ENCODE assay signal across 27 cellular contexts in the genomic region with DNA sequence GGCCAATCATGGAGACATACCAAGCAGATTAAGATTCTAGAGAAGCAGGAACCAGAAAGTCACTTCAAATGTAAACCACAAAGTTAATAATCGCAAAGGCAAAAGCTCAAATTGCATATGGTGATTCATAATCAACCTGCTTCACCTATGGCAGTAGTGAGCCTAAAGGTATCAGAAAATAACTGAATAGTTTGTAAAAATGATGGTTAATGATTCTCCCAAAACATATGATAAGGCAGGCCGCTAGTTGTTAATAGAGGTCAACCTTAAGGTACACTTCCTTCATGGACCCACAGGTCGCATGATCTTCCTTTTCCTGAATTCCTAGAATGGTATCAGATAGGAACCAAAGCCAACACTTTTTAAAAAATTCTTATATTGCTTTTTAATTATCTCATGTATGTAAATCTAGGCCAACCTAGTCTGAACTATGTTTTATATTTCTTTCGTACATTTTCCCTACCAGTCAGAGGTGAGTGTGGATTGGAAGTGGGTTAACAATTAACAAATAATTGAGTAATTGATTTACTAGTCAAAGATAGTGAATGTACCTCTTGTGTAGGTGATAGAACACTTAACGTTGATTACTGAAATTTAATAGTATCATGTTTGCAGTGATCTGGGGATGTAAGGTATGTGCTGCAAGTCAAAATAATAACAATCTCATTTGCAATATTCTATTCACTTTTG. TPM values are rescaled to one million over a fixed set of nuclear protein-coding genes. Genes with fewer than 3 reads are reported as not detected.
A peak's percentile ranks its signal among the peaks of the same experiment; 100 is the strongest.
DNase-seq lines count a peak whose midpoint lies in the region; ATAC-seq and TF ChIP-seq lines count a peak whose summit lies in the region.
"Had no signal": no experiment of that assay in that cellular context is flagged by ENCODE, and none has a peak within 500 bp of the region (broad histone marks: within the 10 kb centered on the region; RNA-seq: fewer than 3 reads in every experiment).

No MANE protein-coding gene starts in this region.

- H3K27ac Mint-ChIP-seq in MCF 10A (ENCODE audit: low read depth, unreplicated experiment), result no peak overlapping the region
- no peak overlapping the region for H3K27ac Mint-ChIP-seq in T-helper 2 cell treated with Interferon-gamma antibody and Interleukin-4, amounts not matched to agents 5 μg/mL and 100 μg/mL, for 36 hours
- H3K27ac Mint-ChIP-seq: endodermal cell; stimulated activated naive CD8-positive, alpha-beta T cell treated with anti-CD3 and anti-CD28 coated beads, Interleukin-15, Interleukin-2, amounts not matched to agents 100 ng/mL and 50 ng/mL, for 24 hours had no signal

- DNase-seq in kidney epithelial cell (ENCODE audit: low read depth) (peak; percentile 54), MCF 10A (ENCODE audit: unreplicated experiment) (no peak)
- no peak for DNase-seq in T-helper 2 cell treated with Interferon-gamma antibody and Interleukin-4, amounts not matched to agents 5 μg/mL and 100 μg/mL, for 36 hours (ENCODE audit: low spot score)
- DNase-seq: activated CD4-positive, CD25-positive, alpha-beta regulatory T cell treated with anti-CD3 and anti-CD28 coated beads, Interleukin-2, amount 50 U/mL, for 72 hours; activated gamma-delta T cell; anterior cingulate cortex; C1 segment of cervical spinal cord; endodermal cell; GM23248; hippocampal formation; left cardiac atrium; midbrain; NCI-H2029; NCI-H524 treated with DMSO at 0.1 percent for 48 hours; T-helper 9 cell; upper lobe of right lung had no signal

- TF ChIP-seq CTCF in kidney epithelial cell (IDR thresholded peaks at IDR 0.05; ENCODE audit: insufficient read depth, low read length, poor library complexity, severe bottlenecking) (no peak), MCF 10A (IDR thresholded peaks at IDR 0.05; ENCODE audit: unreplicated experiment) (no peak)

- H3K36me3 ChIP-seq in kidney epithelial cell (ENCODE audit: control insufficient read depth, insufficient read depth, low read length), result no peaks in the 10 kb centered on the region
- H3K36me3 ChIP-seq: SJSA1, upper lobe of right lung had no signal

- peaks cover 8% of the 10 kb centered on the region for H3K4me1 Mint-ChIP-seq in MCF 10A (ENCODE audit: insufficient read depth, unreplicated experiment)
- H3K4me1 Mint-ChIP-seq in T-helper 2 cell treated with Interferon-gamma antibody and Interleukin-4, amounts not matched to agents 5 μg/mL and 100 μg/mL, for 36 hours (ENCODE audit: low read depth), result no peaks in the 10 kb centered on the region

- no peaks in the 10 kb centered on the region for H3K27me3 ChIP-seq in kidney epithelial cell (ENCODE audit: control insufficient read depth, insufficient read depth, low read length)
- H3K27me3 ChIP-seq: SJSA1, upper lobe of right lung had no signal

- no peaks in the 10 kb centered on the region for H3K36me3 Mint-ChIP-seq in MCF 10A (ENCODE audit: insufficient read depth, unreplicated experiment)
- H3K36me3 Mint-ChIP-seq in T-helper 2 cell treated with Interferon-gamma antibody and Interleukin-4, amounts not matched to agents 5 μg/mL and 100 μg/mL, for 36 hours (ENCODE audit: low read depth), result no peaks in the 10 kb centered on the region

- no peaks in the 10 kb centered on the region for H3K27me3 Mint-ChIP-seq in MCF 10A (ENCODE audit: insufficient read depth, unreplicated experiment)
- peaks cover 2% of the 10 kb centered on the region for H3K27me3 Mint-ChIP-seq in T-helper 2 cell treated with Interferon-gamma antibody and Interleukin-4, amounts not matched to agents 5 μg/mL and 100 μg/mL, for 36 hours (ENCODE audit: low read depth)
- H3K27me3 Mint-ChIP-seq: stimulated activated naive CD8-positive, alpha-beta T cell treated with anti-CD3 and anti-CD28 coated beads, Interleukin-15, Interleukin-2, amounts not matched to agents 100 ng/mL and 50 ng/mL, for 24 hours had no signal

- H3K4me3 ChIP-seq in kidney epithelial cell (ENCODE audit: low read depth, low read length), result no peak overlapping the region
- H3K4me3 ChIP-seq: A549, GM23248, SJSA1, upper lobe of right lung had no signal

- H3K9me3 Mint-ChIP-seq in MCF 10A (ENCODE audit: unreplicated experiment), result no peaks in the 10 kb centered on the region
- no peaks in the 10 kb centered on the region for H3K9me3 Mint-ChIP-seq in T-helper 2 cell treated with Interferon-gamma antibody and Interleukin-4, amounts not matched to agents 5 μg/mL and 100 μg/mL, for 36 hours
- H3K9me3 Mint-ChIP-seq: stimulated activated naive CD8-positive, alpha-beta T cell treated with anti-CD3 and anti-CD28 coated beads, Interleukin-15, Interleukin-2, amounts not matched to agents 100 ng/mL and 50 ng/mL, for 24 hours had no signal

- peak; percentile 95 for ATAC-seq in GM18508 (IDR thresholded peaks at IDR 0.05; ENCODE audit: insufficient read depth, unreplicated experiment)
- ATAC-seq in GM21619 (IDR thresholded peaks at IDR 0.05; ENCODE audit: unreplicated experiment), result peak; percentile 84
- peak; percentile 56 for ATAC-seq in HG03342 (IDR thresholded peaks at IDR 0.05; ENCODE audit: unreplicated experiment)
- ATAC-seq in HG03565 (IDR thresholded peaks at IDR 0.05; ENCODE audit: unreplicated experiment), result no peak
- no peak for ATAC-seq in HG03025 (IDR thresholded peaks at IDR 0.05; ENCODE audit: low FRiP score, unreplicated experiment)
- ATAC-seq: A549, left cardiac atrium, upper lobe of right lung had no signal

- CTCF ChIA-PET in MCF 10A (lab: Yijun Ruan, JAX), result no interaction called here

- no TSS peak for BruUV-seq in MCF 10A (replicated peaks; lab: Mats Ljungman, UMichigan)

- no peak overlapping the region for H3K4me3 Mint-ChIP-seq in MCF 10A (ENCODE audit: unreplicated experiment)
- H3K4me3 Mint-ChIP-seq in T-helper 2 cell treated with Interferon-gamma antibody and Interleukin-4, amounts not matched to agents 5 μg/mL and 100 μg/mL, for 36 hours, result no peak overlapping the region
- H3K4me3 Mint-ChIP-seq: endodermal cell; neural crest cell; stimulated activated naive CD8-positive, alpha-beta T cell treated with anti-CD3 and anti-CD28 coated beads, Interleukin-15, Interleukin-2, amounts not matched to agents 100 ng/mL and 50 ng/mL, for 24 hours had no signal

- intact Hi-C loops in MCF 10A (cut with micrococcal nuclease), result no loop called here

- POLR2A ChIA-PET in MCF 10A (lab: Yijun Ruan, JAX), result interaction anchor here (0.6 kb wide), 1 partner anchor 288 kb away, joined by 3 read pairs; no protein-coding TSS in a partner anchor

RNA-seq across cellular contexts. Expression of gene TAAR2, which starts 16.4 kb away (rescaled TPM):
- total RNA-seq in kidney epithelial cell (not detected in 2 replicates), MCF 10A (2022) (not detected in 2 replicates)
- total RNA-seq: cerebellum, endodermal cell, GM23248, left cardiac atrium, neural crest cell, OCI-LY7, SJSA1, upper lobe of right lung had no signal

RNA-seq across cellular contexts. Expression of gene TAAR5, which starts 18.1 kb away (rescaled TPM):
- total RNA-seq in kidney epithelial cell, result not detected in 2 replicates
- total RNA-seq in MCF 10A (2022), result not detected in 2 replicates
- total RNA-seq: cerebellum, endodermal cell, GM23248, left cardiac atrium, neural crest cell, OCI-LY7, SJSA1, upper lobe of right lung had no signal

RNA-seq across cellular contexts. Expression of gene TAAR6, which starts 37.6 kb away (rescaled TPM):
- total RNA-seq in kidney epithelial cell (not detected in 2 replicates), MCF 10A (2022) (not detected in 2 replicates)
- total RNA-seq: cerebellum, endodermal cell, GM23248, left cardiac atrium, neural crest cell, OCI-LY7, SJSA1, upper lobe of right lung had no signal

RNA-seq across cellular contexts. Expression of gene TAAR1, which starts 51.3 kb away (rescaled TPM):
- total RNA-seq in kidney epithelial cell (not detected in 2 replicates), MCF 10A (2022) (not detected in 2 replicates)
- total RNA-seq: cerebellum, endodermal cell, GM23248, left cardiac atrium, neural crest cell, OCI-LY7, SJSA1, upper lobe of right lung had no signal

RNA-seq across cellular contexts. Expression of gene TAAR8, which starts 55.2 kb away (rescaled TPM):
- total RNA-seq in kidney epithelial cell (not detected in 2 replicates), MCF 10A (2022) (not detected in 2 replicates)
- total RNA-seq: cerebellum, endodermal cell, GM23248, left cardiac atrium, neural crest cell, OCI-LY7, SJSA1, upper lobe of right lung had no signal

Comparison
In these comparisons a context has a peak if more than half of its experiments do, and no peak if none do; other contexts are left out.
1. ATAC-seq: peak in GM18508 (single experiment), GM21619 (single experiment) and HG03342 (single experiment); none in HG03565 (single experiment) and HG03025 (single experiment).